In genomic region chr14:63647696-63648410, GRCh38 we compare ENCODE assay signal across 12 cellular contexts. TPM values are rescaled to one million over a fixed set of nuclear protein-coding genes. Genes with fewer than 3 reads are reported as not detected.
A peak's percentile ranks its signal among the peaks of the same experiment; 100 is the strongest.
DNase-seq lines count a peak whose midpoint lies in the region; ATAC-seq and TF ChIP-seq lines count a peak whose summit lies in the region.
"Had no signal": no experiment of that assay in that cellular context is flagged by ENCODE, and none has a peak within 500 bp of the region (broad histone marks: within the 10 kb centered on the region; RNA-seq: fewer than 3 reads in every experiment).

No MANE protein-coding gene starts in this region.

- ATAC-seq in GM18520 (IDR thresholded peaks at IDR 0.05; ENCODE audit: unreplicated experiment) (peak; percentile 46), HG03039 (IDR thresholded peaks at IDR 0.05; ENCODE audit: unreplicated experiment) (peak; percentile 64), GM21825 (IDR thresholded peaks at IDR 0.05; ENCODE audit: unreplicated experiment) (no peak), GM19455 (IDR thresholded peaks at IDR 0.05; ENCODE audit: unreplicated experiment) (no peak)

- WGBS in testis, 2 donors: 69 to 76% methylated on average over 6 of the region's 6 CpGs

- no peaks in the 10 kb centered on the region for H3K27me3 Mint-ChIP-seq in endothelial cell (ENCODE audit: unreplicated experiment)

- no peaks in the 10 kb centered on the region for H3K36me3 ChIP-seq in testis (ENCODE audit: low read depth, missing control alignments)
- H3K36me3 ChIP-seq: MG63 had no signal

- no peaks in the 10 kb centered on the region for H3K4me1 Mint-ChIP-seq in endothelial cell (ENCODE audit: unreplicated experiment)

- H3K27me3 ChIP-seq in testis: no peaks in the 10 kb centered on the region
- H3K27me3 ChIP-seq: MG63 had no signal

- DNase-seq in CD1c-positive myeloid dendritic cell (ENCODE audit: extremely low spot score): peak; percentile 7
- DNase-seq in endothelial cell (ENCODE audit: low spot score): no peak
- DNase-seq in NCI-H1048 (lab: John Stamatoyannopoulos, UW): no peak
- no peak for DNase-seq in testis
- DNase-seq: activated CD8-positive, alpha-beta memory T cell treated with anti-CD3 and anti-CD28 coated beads, Interleukin-2, amount 50 U/mL, for 4 hours; MG63; NCI-H2171 treated with DMSO at 0.1 percent for 48 hours; SIG-M5 had no signal

- no peaks in the 10 kb centered on the region for H3K9me3 Mint-ChIP-seq in endothelial cell (ENCODE audit: unreplicated experiment)

- H3K36me3 Mint-ChIP-seq in endothelial cell (ENCODE audit: low read depth, unreplicated experiment): no peaks in the 10 kb centered on the region

- H3K27ac ChIP-seq in testis: no peak overlapping the region

- no peaks in the 10 kb centered on the region for H3K9me3 ChIP-seq in testis
- H3K9me3 ChIP-seq: MG63 had no signal

- no peak overlapping the region for H3K4me3 Mint-ChIP-seq in endothelial cell (ENCODE audit: unreplicated experiment)

- no peak overlapping the region for H3K4me3 ChIP-seq in testis
- H3K4me3 ChIP-seq: MG63 had no signal

- H3K4me1 ChIP-seq in testis: peaks cover under 1% of the 10 kb centered on the region

- TF ChIP-seq CTCF in endothelial cell (IDR thresholded peaks at IDR 0.05; ENCODE audit: unreplicated experiment) (no peak), testis (IDR thresholded peaks at IDR 0.05) (no peak)

- TF ChIP-seq POLR2A in testis (IDR thresholded peaks at IDR 0.05): no peak

- peak overlapping the region; percentile 4 for H3K27ac Mint-ChIP-seq in endothelial cell (ENCODE audit: unreplicated experiment)

- intact Hi-C loops in testis (cut with DNase I; ENCODE audit: low total_unique reads): no loop called here

RNA-seq across cellular contexts. Expression of gene WDR89, which starts 6.2 kb away (rescaled TPM):
- total RNA-seq in endothelial cell (ENCODE audit: unreplicated experiment) (15.3 TPM), testis (10 to 100 TPM in 1 of 2 donors, 1 to 10 TPM in 1; 8.5 to 10.8 TPM)
- polyA plus RNA-seq in testis (ENCODE audit: insufficient read depth, low read depth, low replicate concordance): 6.0 TPM

Comparison
In these comparisons a context has a peak if more than half of its experiments do, and no peak if none do; other contexts are left out.
1. ATAC-seq: peak in GM18520 (single experiment) and HG03039 (single experiment); none in GM21825 (single experiment) and GM19455 (single experiment).